21 cellular contexts compared by ENCODE assay signal in the genomic region with DNA sequence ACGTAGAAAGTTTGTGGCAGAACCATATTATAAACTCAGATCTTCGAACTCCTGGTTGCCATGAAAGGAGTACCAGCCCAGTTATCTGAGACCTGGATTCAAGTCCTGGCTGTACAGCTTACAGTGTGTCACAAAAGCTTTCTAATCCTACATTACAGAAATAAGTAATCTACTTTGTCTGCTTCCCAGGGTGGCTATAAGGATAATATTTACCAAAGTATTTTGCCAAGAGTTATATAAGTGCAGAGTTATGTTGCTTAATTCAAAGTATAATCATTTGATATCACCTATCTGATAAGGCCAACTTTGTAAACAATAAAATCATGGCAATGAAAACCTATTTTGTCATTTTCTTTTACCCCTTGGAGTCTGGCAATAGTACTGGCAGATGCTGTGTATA.
"Had no signal": no experiment of that assay in that cellular context is flagged by ENCODE, and none has a peak within 500 bp of the region (broad histone marks: within the 10 kb centered on the region; RNA-seq: fewer than 3 reads in every experiment).

No MANE protein-coding gene starts in this region.

- H3K27ac Mint-ChIP-seq: memory B cell; mesothelial cell of epicardium; naive thymus-derived CD4-positive, alpha-beta T cell; natural killer cell had no signal

- DNase-seq: dermis blood vessel endothelial cell; dorsolateral prefrontal cortex; effector CD4-positive, alpha-beta T cell; effector memory CD4-positive, alpha-beta T cell; foreskin keratinocyte; heart left ventricle; hippocampal formation; kidney; kidney glomerular epithelial cell; left lung; left ventricle myocardium superior; lower lobe of right lung; naive thymus-derived CD4-positive, alpha-beta T cell; natural killer cell had no signal

- H3K4me1 Mint-ChIP-seq: memory B cell; mesothelial cell of epicardium; naive thymus-derived CD4-positive, alpha-beta T cell; natural killer cell had no signal

- H3K27me3 Mint-ChIP-seq: memory B cell; naive thymus-derived CD4-positive, alpha-beta T cell had no signal

- H3K36me3 ChIP-seq: esophagus muscularis mucosa, gastroesophageal sphincter, heart left ventricle, left lung, lower lobe of right lung had no signal

- H3K9me3 Mint-ChIP-seq: memory B cell, natural killer cell had no signal

- H3K27me3 ChIP-seq: dorsolateral prefrontal cortex, esophagus muscularis mucosa, foreskin keratinocyte, gastroesophageal sphincter, heart left ventricle, left lung had no signal

- H3K27ac ChIP-seq: coronary artery, dorsolateral prefrontal cortex, esophagus muscularis mucosa, foreskin keratinocyte, gastroesophageal sphincter, heart left ventricle, left lung, lower lobe of right lung had no signal

- H3K4me3 Mint-ChIP-seq: memory B cell; mesothelial cell of epicardium; naive thymus-derived CD4-positive, alpha-beta T cell; natural killer cell had no signal

- H3K4me1 ChIP-seq: esophagus muscularis mucosa, foreskin keratinocyte, gastroesophageal sphincter, heart left ventricle, lower lobe of right lung had no signal

- FAIRE-seq: frontal cortex, islet of Langerhans, kidney had no signal

- H3K9me3 ChIP-seq: esophagus muscularis mucosa, gastroesophageal sphincter, heart left ventricle, left lung, lower lobe of right lung had no signal

- H3K4me3 ChIP-seq: coronary artery, dorsolateral prefrontal cortex, esophagus muscularis mucosa, gastroesophageal sphincter, heart left ventricle, left lung, lower lobe of right lung had no signal

- H3K36me3 Mint-ChIP-seq: memory B cell; mesothelial cell of epicardium; naive thymus-derived CD4-positive, alpha-beta T cell; natural killer cell had no signal

- ATAC-seq: foreskin keratinocyte; gastroesophageal sphincter; heart left ventricle; left lung; left ventricle myocardium superior; lower lobe of right lung; naive thymus-derived CD4-positive, alpha-beta T cell; natural killer cell had no signal
